Comparison of ENCODE assay signal across 9 cellular contexts in genomic region chr1:200930285-200930684, GRCh38. TPM values are rescaled to one million over a fixed set of nuclear protein-coding genes. Genes with fewer than 3 reads are reported as not detected.
"Had no signal": no experiment of that assay in that cellular context is flagged by ENCODE, and none has a peak within 500 bp of the region (broad histone marks: within the 10 kb centered on the region; RNA-seq: fewer than 3 reads in every experiment).

No MANE protein-coding gene starts in this region.

RNA-seq across cellular contexts. Expression of gene INAVA, which starts 35.6 kb away (rescaled TPM):
- total RNA-seq: activated CD4-positive, alpha-beta memory T cell treated with anti-CD3 and anti-CD28 coated beads for 36 hours; activated CD4-positive, alpha-beta T cell treated with anti-CD3 and anti-CD28 coated beads for 36 hours; activated CD4-positive, alpha-beta T cell treated with anti-CD3 and anti-CD28 coated beads, Interleukin-2, amount 10 ng/mL, durations not matched to agents 24 days and 14 days; activated CD4-positive, alpha-beta T cell treated with anti-CD3 and anti-CD28 coated beads, Interleukin-2, amount 10 ng/mL, durations not matched to agents 7 days and 5 days; activated CD8-positive, alpha-beta T cell treated with anti-CD3 and anti-CD28 coated beads for 36 hours; T-helper 1 cell treated with Interleukin-12 subunit alpha and Interleukin-12 subunit beta and Interleukin-4 antibody, amounts not matched to agents 30 ng/mL and 1 ng/mL, for 36 hours; T-helper 2 cell treated with Interferon-gamma antibody and Interleukin-4, amounts not matched to agents 100 ng/mL and 5 ng/mL, for 36 hours had no signal

RNA-seq across cellular contexts. Expression of gene GPR25, which starts 57.5 kb away (rescaled TPM):
- total RNA-seq: activated CD4-positive, alpha-beta memory T cell treated with anti-CD3 and anti-CD28 coated beads for 36 hours; activated CD4-positive, alpha-beta T cell treated with anti-CD3 and anti-CD28 coated beads for 36 hours; activated CD4-positive, alpha-beta T cell treated with anti-CD3 and anti-CD28 coated beads, Interleukin-2, amount 10 ng/mL, durations not matched to agents 24 days and 14 days; activated CD4-positive, alpha-beta T cell treated with anti-CD3 and anti-CD28 coated beads, Interleukin-2, amount 10 ng/mL, durations not matched to agents 7 days and 5 days; activated CD8-positive, alpha-beta memory T cell treated with anti-CD3 and anti-CD28 coated beads for 36 hours; T-helper 1 cell treated with Interleukin-12 subunit alpha and Interleukin-12 subunit beta and Interleukin-4 antibody, amounts not matched to agents 30 ng/mL and 1 ng/mL, for 36 hours; T-helper 2 cell treated with Interferon-gamma antibody and Interleukin-4, amounts not matched to agents 100 ng/mL and 5 ng/mL, for 36 hours; WTC11 had no signal
